27 cellular contexts compared by ENCODE assay signal in the genomic region with DNA sequence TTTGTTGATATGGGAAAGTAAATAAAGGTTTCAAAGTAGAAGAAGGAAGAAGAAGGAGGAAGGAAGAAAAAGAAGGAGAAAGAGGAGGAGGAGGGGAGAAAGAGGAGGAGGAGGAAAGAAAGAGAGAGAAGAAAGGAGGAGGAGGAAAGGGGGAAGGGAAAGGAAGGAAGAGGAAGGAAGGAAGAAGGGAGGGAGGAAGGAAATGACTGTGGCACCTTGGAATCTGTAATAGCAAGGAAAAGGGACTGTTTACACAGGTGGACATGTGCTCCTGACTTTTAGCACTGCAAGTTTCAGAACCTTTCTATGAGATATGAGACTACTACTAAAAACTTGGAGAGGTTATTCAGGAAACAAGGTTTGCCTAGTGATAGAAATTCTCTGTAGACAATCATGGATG.
"Had no signal": no experiment of that assay in that cellular context is flagged by ENCODE, and none has a peak within 500 bp of the region (broad histone marks: within the 10 kb centered on the region; RNA-seq: fewer than 3 reads in every experiment).

No MANE protein-coding gene starts in this region.

- ATAC-seq: activated CD4-positive, CD25-positive, alpha-beta regulatory T cell treated with anti-CD3 and anti-CD28 coated beads, Interleukin-2, amount 50 U/mL, for 24 hours; activated CD8-positive, alpha-beta T cell treated with anti-CD3 and anti-CD28 coated beads for 36 hours; activated T-cell treated with anti-CD3 and anti-CD28 coated beads, Interleukin-2, amount 50 U/mL, for 72 hours; SK-N-SH treated with all-trans-retinoic acid at 6 μM for 48 hours had no signal

- H3K4me1 ChIP-seq: Peyer's patch, SJSA1 had no signal

- H3K4me3 Mint-ChIP-seq: activated CD8-positive, alpha-beta T cell treated with anti-CD3 and anti-CD28 coated beads for 36 hours; activated naive CD8-positive, alpha-beta T cell treated with anti-CD3 and anti-CD28 coated beads, Interleukin-2, amount 10 ng/mL, durations not matched to agents 7 days and 5 days; activated T-cell treated with anti-CD3 and anti-CD28 coated beads, Interleukin-2, amount 50 U/mL, for 72 hours had no signal

- H3K4me3 ChIP-seq: adrenal gland, Peyer's patch, SJSA1 had no signal

- H3K9me3 ChIP-seq: adrenal gland, Peyer's patch, SJSA1 had no signal

- H3K27ac Mint-ChIP-seq: activated CD8-positive, alpha-beta T cell treated with anti-CD3 and anti-CD28 coated beads for 36 hours; activated naive CD8-positive, alpha-beta T cell treated with anti-CD3 and anti-CD28 coated beads, Interleukin-2, amount 10 ng/mL, durations not matched to agents 7 days and 5 days; activated T-cell treated with anti-CD3 and anti-CD28 coated beads, Interleukin-2, amount 50 U/mL, for 72 hours had no signal

- H3K27ac ChIP-seq: adrenal gland, Peyer's patch, RWPE1, SJSA1 had no signal

- H3K27me3 ChIP-seq: adrenal gland, Peyer's patch, SJSA1 had no signal

- DNase-seq: activated CD4-positive, alpha-beta T cell treated with anti-CD3 and anti-CD28 coated beads for 4 hours; activated CD8-positive, alpha-beta memory T cell treated with anti-CD3 and anti-CD28 coated beads, Interleukin-2, amount 50 U/mL, for 4 hours; activated CD8-positive, alpha-beta T cell treated with anti-CD3 and anti-CD28 coated beads for 36 hours; activated naive CD4-positive, alpha-beta T cell treated with anti-CD3 and anti-CD28 coated beads, Interleukin-2, amount 50 U/mL, for 16 hours; activated naive CD8-positive, alpha-beta T cell treated with anti-CD3 and anti-CD28 coated beads, Interleukin-2, amount 10 ng/mL, durations not matched to agents 7 days and 5 days; activated T-cell treated with anti-CD3 and anti-CD28 coated beads, Interleukin-2, amount 50 U/mL, for 72 hours; adrenal gland; anterior cingulate cortex; central memory CD4-positive, alpha-beta T cell; Kasumi-1; NCI-H1092; NCI-H1417 treated with DMSO at 0.1 percent for 48 hours; NCI-H1694; NCI-H2029 treated with DMSO at 0.1 percent for 48 hours; NCI-H345; NCI-H510A; NCI-H526 treated with DMSO at 0.1 percent for 48 hours; NK-92 treated with Interleukin-12 subunit alpha and Interleukin-12 subunit beta, amount 100 ng/mL, for 24 hours; OCI-M1; Peyer's patch; Right ventricle myocardium superior; SW 1271 had no signal

- H3K4me1 Mint-ChIP-seq: activated naive CD8-positive, alpha-beta T cell treated with anti-CD3 and anti-CD28 coated beads, Interleukin-2, amount 10 ng/mL, durations not matched to agents 7 days and 5 days had no signal

- FAIRE-seq: bronchial epithelial cell had no signal

- H3K27me3 Mint-ChIP-seq: activated CD8-positive, alpha-beta T cell treated with anti-CD3 and anti-CD28 coated beads for 36 hours; activated naive CD8-positive, alpha-beta T cell treated with anti-CD3 and anti-CD28 coated beads, Interleukin-2, amount 10 ng/mL, durations not matched to agents 7 days and 5 days had no signal

- H3K9me3 Mint-ChIP-seq: activated CD8-positive, alpha-beta T cell treated with anti-CD3 and anti-CD28 coated beads for 36 hours; activated naive CD8-positive, alpha-beta T cell treated with anti-CD3 and anti-CD28 coated beads, Interleukin-2, amount 10 ng/mL, durations not matched to agents 7 days and 5 days; activated T-cell treated with anti-CD3 and anti-CD28 coated beads, Interleukin-2, amount 50 U/mL, for 72 hours had no signal
